ENCODE assay signal across 14 cellular contexts in the genomic region with DNA sequence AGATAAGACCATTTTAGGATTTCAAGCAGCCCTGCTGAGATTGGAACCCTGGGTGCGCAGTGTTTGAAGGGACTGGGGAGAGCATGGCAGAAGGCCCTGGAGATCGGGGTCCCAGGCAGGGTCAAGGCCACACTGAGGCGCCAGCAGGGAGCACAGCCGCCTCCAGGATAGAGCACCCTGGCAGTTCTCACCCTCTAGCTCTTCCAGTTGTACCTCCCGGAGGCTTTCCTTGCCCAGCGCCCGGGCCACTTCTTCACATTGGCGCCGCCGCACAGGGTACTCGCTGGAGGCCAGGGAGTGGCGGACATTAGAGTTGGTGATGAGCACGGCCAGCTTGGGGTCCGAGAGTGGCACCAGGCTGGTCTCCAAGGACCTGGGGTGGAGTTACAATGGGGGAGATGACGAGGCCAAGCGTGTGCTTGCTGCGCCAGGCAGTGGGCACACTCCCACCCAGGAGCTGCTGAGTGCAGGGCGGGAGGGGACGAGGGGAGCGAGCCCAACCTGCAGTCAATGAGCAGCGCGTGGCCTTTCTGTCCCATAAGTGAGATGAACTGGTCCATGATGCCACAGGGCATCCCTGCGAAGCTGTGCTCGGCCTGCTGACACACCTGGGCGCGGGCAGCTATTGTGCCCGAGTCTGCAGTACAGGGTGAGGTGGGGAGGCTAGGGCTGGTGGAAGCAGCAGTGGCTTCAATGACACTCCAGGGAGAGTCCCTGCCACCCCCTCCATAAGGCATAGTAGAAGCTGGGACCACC. TPM values are rescaled to one million over a fixed set of nuclear protein-coding genes. Genes with fewer than 3 reads are reported as not detected.
A peak's percentile ranks its signal among the peaks of the same experiment; 100 is the strongest.
DNase-seq lines count a peak whose midpoint lies in the region; ATAC-seq and TF ChIP-seq lines count a peak whose summit lies in the region.
"Had no signal": no experiment of that assay in that cellular context is flagged by ENCODE, and none has a peak within 500 bp of the region (broad histone marks: within the 10 kb centered on the region; RNA-seq: fewer than 3 reads in every experiment).

No MANE protein-coding gene starts in this region.

- no peak for DNase-seq in stimulated activated naive CD8-positive, alpha-beta T cell treated with anti-CD3 and anti-CD28 coated beads, Interleukin-15, amount 100 ng/mL, for 72 hours
- no peak for DNase-seq in stimulated activated naive CD8-positive, alpha-beta T cell treated with anti-CD3 and anti-CD28 coated beads, Interleukin-15, Interleukin-2, amounts not matched to agents 100 U/mL and 50 U/mL, for 24 hours
- DNase-seq in activated CD4-positive, alpha-beta memory T cell treated with anti-CD3 and anti-CD28 coated beads, Interleukin-2, amount 10 ng/mL, durations not matched to agents 7 days and 5 days = no peak
- DNase-seq in memory B cell (ENCODE audit: low spot score in 2 of 2) (no peak), type B pancreatic cell (ENCODE audit: extremely low spot score, unreplicated experiment) (no peak), retina (no peak), dorsolateral prefrontal cortex (no peak)
- DNase-seq: cerebellar nuclear complex, MM.1S, NCI-H187 treated with DMSO at 0.1 percent for 48 hours, NCI-H524, PC-9, thyroid gland had no signal

- ATAC-seq in stimulated activated naive CD8-positive, alpha-beta T cell treated with anti-CD3 and anti-CD28 coated beads, Interleukin-15, amount 100 ng/mL, for 72 hours = no peak
- no peak for ATAC-seq in stimulated activated naive CD8-positive, alpha-beta T cell treated with anti-CD3 and anti-CD28 coated beads, Interleukin-15, Interleukin-2, amounts not matched to agents 100 U/mL and 50 U/mL, for 24 hours
- ATAC-seq in memory B cell (ENCODE audit: low read depth) (no peak), GM18517 (IDR thresholded peaks at IDR 0.05; ENCODE audit: unreplicated experiment) (no peak)

- CTCF ChIA-PET in activated CD4-positive, alpha-beta memory T cell treated with anti-CD3 and anti-CD28 coated beads, Interleukin-2, amount 10 ng/mL, durations not matched to agents 7 days and 5 days (lab: Charles Lee) = interaction anchor here (0.6 to 5.7 kb wide), 12 partner anchors 9 to 502 kb away, joined by 3 to 92 read pairs (median 4); no protein-coding TSS in a partner anchor

- peak overlapping the region in 1 of 59 donors; percentile 1 for H3K27ac ChIP-seq in dorsolateral prefrontal cortex
- H3K27ac ChIP-seq: PC-9, thyroid gland had no signal

- no peaks in the 10 kb centered on the region for H3K9me3 Mint-ChIP-seq in stimulated activated naive CD8-positive, alpha-beta T cell treated with anti-CD3 and anti-CD28 coated beads, Interleukin-15, amount 100 ng/mL, for 72 hours
- H3K9me3 Mint-ChIP-seq in activated CD4-positive, alpha-beta memory T cell treated with anti-CD3 and anti-CD28 coated beads, Interleukin-2, amount 10 ng/mL, durations not matched to agents 7 days and 5 days = no peaks in the 10 kb centered on the region
- H3K9me3 Mint-ChIP-seq in memory B cell = no peaks in the 10 kb centered on the region
- no peaks in the 10 kb centered on the region for H3K9me3 Mint-ChIP-seq in type B pancreatic cell

- POLR2A ChIA-PET in activated CD4-positive, alpha-beta memory T cell treated with anti-CD3 and anti-CD28 coated beads, Interleukin-2, amount 10 ng/mL, durations not matched to agents 7 days and 5 days (lab: Charles Lee) = interaction anchor here (1.1 to 7.9 kb wide), 5 partner anchors 9 to 96 kb away, joined by 3 to 214 read pairs (median 11); partner anchors contain the start of gene RECQL5

- H3K4me3 Mint-ChIP-seq in stimulated activated naive CD8-positive, alpha-beta T cell treated with anti-CD3 and anti-CD28 coated beads, Interleukin-15, amount 100 ng/mL, for 72 hours = peak overlapping the region; percentile 35 to 59
- H3K4me3 Mint-ChIP-seq in activated CD4-positive, alpha-beta memory T cell treated with anti-CD3 and anti-CD28 coated beads, Interleukin-2, amount 10 ng/mL, durations not matched to agents 7 days and 5 days = peak overlapping the region; percentile 24
- H3K4me3 Mint-ChIP-seq in memory B cell = peak overlapping the region; percentile 52
- peak overlapping the region; percentile 79 for H3K4me3 Mint-ChIP-seq in type B pancreatic cell

- H3K27ac Mint-ChIP-seq in stimulated activated naive CD8-positive, alpha-beta T cell treated with anti-CD3 and anti-CD28 coated beads, Interleukin-15, amount 100 ng/mL, for 72 hours = peak overlapping the region in 1 of 2 donors; percentile 84
- no peak overlapping the region for H3K27ac Mint-ChIP-seq in activated CD4-positive, alpha-beta memory T cell treated with anti-CD3 and anti-CD28 coated beads, Interleukin-2, amount 10 ng/mL, durations not matched to agents 7 days and 5 days
- H3K27ac Mint-ChIP-seq in memory B cell (no peak overlapping the region), type B pancreatic cell (no peak overlapping the region)

- no peaks in the 10 kb centered on the region for H3K36me3 Mint-ChIP-seq in activated CD4-positive, alpha-beta memory T cell treated with anti-CD3 and anti-CD28 coated beads, Interleukin-2, amount 10 ng/mL, durations not matched to agents 7 days and 5 days (ENCODE audit: low read depth)
- peaks cover 1% of the 10 kb centered on the region for H3K36me3 Mint-ChIP-seq in memory B cell
- no peaks in the 10 kb centered on the region for H3K36me3 Mint-ChIP-seq in type B pancreatic cell

- intact Hi-C loops in dorsolateral prefrontal cortex (cut with DNase I) = loop anchor here in 1 of 2 donors (5.0 kb wide), 1 partner anchor 85 kb away; no protein-coding TSS in a partner anchor

- peaks cover 30% of the 10 kb centered on the region for H3K4me1 Mint-ChIP-seq in stimulated activated naive CD8-positive, alpha-beta T cell treated with anti-CD3 and anti-CD28 coated beads, Interleukin-15, amount 100 ng/mL, for 72 hours
- peaks cover 19% of the 10 kb centered on the region for H3K4me1 Mint-ChIP-seq in activated CD4-positive, alpha-beta memory T cell treated with anti-CD3 and anti-CD28 coated beads, Interleukin-2, amount 10 ng/mL, durations not matched to agents 7 days and 5 days
- H3K4me1 Mint-ChIP-seq in memory B cell (peaks cover 6% of the 10 kb centered on the region), type B pancreatic cell (ENCODE audit: unreplicated experiment) (no peaks in the 10 kb centered on the region)

- no peaks in the 10 kb centered on the region for H3K27me3 ChIP-seq in dorsolateral prefrontal cortex
- H3K27me3 ChIP-seq: thyroid gland had no signal

- TF ChIP-seq CTCF in type B pancreatic cell (conservative IDR thresholded peaks at IDR 0.05) = no peak
- no peak for TF ChIP-seq CTCF in dorsolateral prefrontal cortex (IDR thresholded peaks at IDR 0.05 in 54 of 56, conservative IDR thresholded peaks at IDR 0.05 in 2 of 56; ENCODE audit: low read depth in 1 of 56, partially characterized antibody in 56 of 56)

- H3K4me3 ChIP-seq in dorsolateral prefrontal cortex = no peak overlapping the region
- H3K4me3 ChIP-seq: PC-9, thyroid gland had no signal

- H3K27me3 Mint-ChIP-seq in stimulated activated naive CD8-positive, alpha-beta T cell treated with anti-CD3 and anti-CD28 coated beads, Interleukin-15, amount 100 ng/mL, for 72 hours = no peaks in the 10 kb centered on the region
- H3K27me3 Mint-ChIP-seq in activated CD4-positive, alpha-beta memory T cell treated with anti-CD3 and anti-CD28 coated beads, Interleukin-2, amount 10 ng/mL, durations not matched to agents 7 days and 5 days = peaks cover 4% of the 10 kb centered on the region
- H3K27me3 Mint-ChIP-seq in memory B cell = no peaks in the 10 kb centered on the region
- H3K27me3 Mint-ChIP-seq in type B pancreatic cell = no peaks in the 10 kb centered on the region

RNA-seq across cellular contexts. Expression of gene GALK1, which starts 2.3 kb away (rescaled TPM):
- 10 to 100 TPM; 40.0 to 40.6 TPM for total RNA-seq in activated CD4-positive, alpha-beta memory T cell treated with anti-CD3 and anti-CD28 coated beads, Interleukin-2, amount 10 ng/mL, durations not matched to agents 7 days and 5 days
- total RNA-seq in type B pancreatic cell (ENCODE audit: low replicate concordance) (33.0 and 59.8 TPM in 2 replicates), dorsolateral prefrontal cortex (10 to 100 TPM in 114 of 120 experiments, 1 to 10 TPM in 6; 6.0 to 32.0 (median 16.1) TPM)

RNA-seq across cellular contexts. Expression of gene UNK, which starts 21.9 kb away (rescaled TPM):
- total RNA-seq in activated CD4-positive, alpha-beta memory T cell treated with anti-CD3 and anti-CD28 coated beads, Interleukin-2, amount 10 ng/mL, durations not matched to agents 7 days and 5 days = 10 to 100 TPM; 26.1 TPM
- 41.9 and 49.7 TPM in 2 replicates for total RNA-seq in type B pancreatic cell (ENCODE audit: low replicate concordance)
- total RNA-seq in dorsolateral prefrontal cortex = 10 to 100 TPM; 20.6 to 51.6 (median 29.4) TPM

RNA-seq across cellular contexts. Expression of gene ITGB4, which starts 41.4 kb away (rescaled TPM):
- total RNA-seq in activated CD4-positive, alpha-beta memory T cell treated with anti-CD3 and anti-CD28 coated beads, Interleukin-2, amount 10 ng/mL, durations not matched to agents 7 days and 5 days = under 1 TPM; 0.43 to 0.68 TPM
- total RNA-seq in type B pancreatic cell (ENCODE audit: low replicate concordance) = 26.4 and 57.8 TPM in 2 replicates
- total RNA-seq in dorsolateral prefrontal cortex = 100 to 1,000 TPM in 39 of 120 experiments, 10 to 100 TPM in 81; 27.8 to 292 (median 83.1) TPM

Comparison
In these comparisons a context has a peak if more than half of its experiments do, and no peak if none do; other contexts are left out.
1. H3K4me3 Mint-ChIP-seq: peak in every context shown above with its lines; median percentile 79 in type B pancreatic cell; 52 in memory B cell; 47 in stimulated activated naive CD8-positive, alpha-beta T cell treated with anti-CD3 and anti-CD28 coated beads, Interleukin-15, amount 100 ng/mL, for 72 hours; 24 in activated CD4-positive, alpha-beta memory T cell treated with anti-CD3 and anti-CD28 coated beads, Interleukin-2, amount 10 ng/mL, durations not matched to agents 7 days and 5 days.
2. RNA of gene ITGB4, which starts 41.4 kb away (total RNA-seq): 27.8 to 292 TPM in dorsolateral prefrontal cortex and 26.4 to 57.8 TPM in type B pancreatic cell; 0.43 to 0.68 TPM in activated CD4-positive, alpha-beta memory T cell treated with anti-CD3 and anti-CD28 coated beads, Interleukin-2, amount 10 ng/mL, durations not matched to agents 7 days and 5 days; every median in the first group is over 10 times any median in the second.